8 cellular contexts compared by ENCODE assay signal in the genomic region with DNA sequence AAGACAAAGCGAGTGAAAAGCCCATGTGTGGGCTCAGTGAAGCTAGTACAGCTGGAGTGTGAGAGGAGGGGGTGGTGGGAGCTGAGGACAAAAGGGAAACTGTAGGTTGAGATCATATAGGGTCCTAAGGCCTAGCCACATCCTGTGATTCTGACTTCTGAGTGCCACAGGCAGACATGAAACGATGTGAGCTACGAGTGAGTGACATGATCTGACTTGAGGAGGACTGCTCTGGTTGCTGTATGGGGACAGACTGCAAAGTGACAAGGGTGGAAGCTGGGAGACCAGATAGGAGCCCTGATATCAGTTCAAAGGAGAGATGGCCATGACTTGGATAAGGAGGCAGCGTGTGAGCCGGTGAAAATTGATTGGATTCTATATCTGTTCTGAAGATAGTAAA.
DNase-seq lines count a peak whose midpoint lies in the region; ATAC-seq, FAIRE-seq and TF ChIP-seq lines count a peak whose summit lies in the region.

No MANE protein-coding gene starts in this region.

- peaks cover 10% of the 10 kb centered on the region for H3K79me2 ChIP-seq in endothelial cell of umbilical vein (ENCODE audit: control insufficient read depth, insufficient read depth, low read length)

- dilution Hi-C loops in endothelial cell of umbilical vein (cut with MboI; ENCODE audit: extremely low pct_ligation_motif_present, low sequenced_read_pairs), result no loop called here

- POLR2A ChIA-PET in endothelial cell of umbilical vein (lab: Charles Lee), result no interaction called here

- peak; percentile 79 for ATAC-seq in HG02610 (IDR thresholded peaks at IDR 0.05; ENCODE audit: unreplicated experiment)
- no peak for ATAC-seq in HG03045 (IDR thresholded peaks at IDR 0.05; ENCODE audit: unreplicated experiment)

- H3K27ac ChIP-seq in endothelial cell of umbilical vein (ENCODE audit: insufficient read depth, low read depth, low read length), result no peak overlapping the region

- TF ChIP-seq CTCF in endothelial cell of umbilical vein (IDR thresholded peaks at IDR 0.05; ENCODE audit: extremely low read depth in 1 of 2, insufficient read depth in 1 of 2, low read depth in 1 of 2, low read length in 2 of 2), result no peak

- H3K4me2 ChIP-seq in endothelial cell of umbilical vein (ENCODE audit: insufficient read depth, low read length), result no peak overlapping the region

- no peak overlapping the region for H3K9ac ChIP-seq in endothelial cell of umbilical vein (replicated peaks; ENCODE audit: extremely low read depth, insufficient read depth, low read length)

- H4K20me1 ChIP-seq in endothelial cell of umbilical vein (replicated peaks; ENCODE audit: control insufficient read depth, extremely low read depth, insufficient read depth, low read length), result no peaks in the 10 kb centered on the region

- H3K4me3 Mint-ChIP-seq in T-helper 2 cell treated with Interferon-gamma antibody and Interleukin-4, amounts not matched to agents 5 μg/mL and 100 μg/mL, for 36 hours, result peak overlapping the region; percentile 90

- peaks cover 0 to 2% of the 10 kb centered on the region in 2 experiments for H3K36me3 ChIP-seq in endothelial cell of umbilical vein (ENCODE audit: control insufficient read depth in 2 of 2, extremely low read depth in 1 of 2, insufficient read depth in 2 of 2, low read length in 2 of 2)

- H3K27me3 ChIP-seq in endothelial cell of umbilical vein (ENCODE audit: control insufficient read depth in 2 of 2, insufficient read depth in 2 of 2, low read length in 2 of 2), result no peaks in the 10 kb centered on the region

- DNase-seq in GM12891 (ENCODE audit: insufficient read length, low spot score), result peak; percentile 32
- DNase-seq in T-helper 2 cell treated with Interferon-gamma antibody and Interleukin-4, amounts not matched to agents 5 μg/mL and 100 μg/mL, for 36 hours (ENCODE audit: low spot score), result peak; percentile 72
- DNase-seq in endothelial cell of umbilical vein (ENCODE audit: low read depth, low spot score), result no peak
- no peak for DNase-seq in NCI-H524 treated with DMSO at 0.1 percent for 48 hours (lab: John Stamatoyannopoulos, UW)
- no peak for DNase-seq in NOMO-1 treated with dmso at 0.1 percent for 144 hours (lab: John Stamatoyannopoulos, UW; ENCODE audit: unreplicated experiment)
- DNase-seq in inferior parietal cortex (ENCODE audit: extremely low spot score), result no peak

- peaks cover 32% of the 10 kb centered on the region for H3K4me1 ChIP-seq in endothelial cell of umbilical vein (ENCODE audit: control insufficient read depth, extremely low read depth, insufficient read depth, low read length)

- H2AFZ ChIP-seq in endothelial cell of umbilical vein (ENCODE audit: low read depth, low read length), result no peak overlapping the region

- H3K36me3 Mint-ChIP-seq in T-helper 2 cell treated with Interferon-gamma antibody and Interleukin-4, amounts not matched to agents 5 μg/mL and 100 μg/mL, for 36 hours (ENCODE audit: low read depth), result peaks cover 20% of the 10 kb centered on the region

- no peaks in the 10 kb centered on the region for H3K9me3 ChIP-seq in endothelial cell of umbilical vein (replicated peaks; ENCODE audit: control insufficient read depth, insufficient read depth, low read length)

- FAIRE-seq in GM12891 (lab: Jason Lieb, UNC), result peak; percentile 78
- FAIRE-seq in endothelial cell of umbilical vein (lab: Jason Lieb, UNC), result peak; percentile 56

- no peaks in the 10 kb centered on the region for H3K27me3 Mint-ChIP-seq in T-helper 2 cell treated with Interferon-gamma antibody and Interleukin-4, amounts not matched to agents 5 μg/mL and 100 μg/mL, for 36 hours (ENCODE audit: low read depth)

- TF ChIP-seq POLR2A in GM12891 (IDR thresholded peaks at IDR 0.05; ENCODE audit: low read depth, low read length) (peak; percentile 30; the same call in 1 of the 2 replicates), endothelial cell of umbilical vein (IDR thresholded peaks at IDR 0.05; ENCODE audit: low read depth, low read length) (no peak)

- intact Hi-C loops in endothelial cell of umbilical vein (cut with micrococcal nuclease), result no loop called here

- H3K27ac Mint-ChIP-seq in T-helper 2 cell treated with Interferon-gamma antibody and Interleukin-4, amounts not matched to agents 5 μg/mL and 100 μg/mL, for 36 hours, result peak overlapping the region; percentile 96

- no TSS peak for BruUV-seq in endothelial cell of umbilical vein (replicated peaks; lab: Mats Ljungman, UMichigan)

- CTCF ChIA-PET in endothelial cell of umbilical vein (lab: Charles Lee), result interaction anchor here (1.7 kb wide), 1 partner anchor 10 kb away, joined by 4 read pairs; no protein-coding TSS in a partner anchor

- H3K9me1 ChIP-seq in endothelial cell of umbilical vein (replicated peaks; ENCODE audit: control insufficient read depth, extremely low read depth, insufficient read depth, low read length), result no peaks in the 10 kb centered on the region

- H3K4me1 Mint-ChIP-seq in T-helper 2 cell treated with Interferon-gamma antibody and Interleukin-4, amounts not matched to agents 5 μg/mL and 100 μg/mL, for 36 hours (ENCODE audit: low read depth), result peaks cover 69% of the 10 kb centered on the region

- no peaks in the 10 kb centered on the region for H3K9me3 Mint-ChIP-seq in T-helper 2 cell treated with Interferon-gamma antibody and Interleukin-4, amounts not matched to agents 5 μg/mL and 100 μg/mL, for 36 hours

- no peak overlapping the region for H3K4me3 ChIP-seq in endothelial cell of umbilical vein (replicated peaks in 1 of 3; ENCODE audit: insufficient read depth in 1 of 3, low read depth in 1 of 3, low read length in 3 of 3)

TF ChIP-seq in GM12891, 5 proteins besides CTCF, POLR2A, EP300 and RAD21:
- TF ChIP-seq SPI1 (IDR thresholded peaks at IDR 0.05; ENCODE audit: low read depth, low read length) (no peak), TAF1 (IDR thresholded peaks at IDR 0.05; ENCODE audit: low read depth, low read length) (no peak), POU2F2 (IDR thresholded peaks at IDR 0.05; ENCODE audit: low read depth, low read length) (no peak), POLR2AphosphoS5 (IDR thresholded peaks at IDR 0.05; ENCODE audit: low read depth, low read length) (no peak), PAX5 (IDR thresholded peaks at IDR 0.05; ENCODE audit: insufficient read depth, low read length, severe bottlenecking) (no peak)

TF ChIP-seq in endothelial cell of umbilical vein, 7 proteins besides CTCF, POLR2A, EP300 and RAD21:
- TF ChIP-seq GATA2 (IDR thresholded peaks at IDR 0.05; ENCODE audit: insufficient read depth, insufficient read length, low read depth, low read length) (no peak), JUN (IDR thresholded peaks at IDR 0.05; ENCODE audit: borderline replicate concordance, insufficient read depth, insufficient read length, low read depth) (no peak), MYC (IDR thresholded peaks at IDR 0.05; ENCODE audit: low read depth, low read length) (no peak), FOS (IDR thresholded peaks at IDR 0.05; ENCODE audit: borderline replicate concordance, insufficient read depth, low read length) (no peak), POLR2AphosphoS5 (IDR thresholded peaks at IDR 0.05; ENCODE audit: insufficient read depth, low read depth, low read length) (no peak), EZH2 (IDR thresholded peaks at IDR 0.05; ENCODE audit: borderline replicate concordance, low read depth, low read length, severe bottlenecking) (no peak)
- TF ChIP-seq, protein P1, sequence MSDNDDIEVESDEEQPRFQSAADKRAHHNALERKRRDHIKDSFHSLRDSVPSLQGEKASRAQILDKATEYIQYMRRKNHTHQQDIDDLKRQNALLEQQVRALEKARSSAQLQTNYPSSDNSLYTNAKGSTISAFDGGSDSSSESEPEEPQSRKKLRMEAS (IDR thresholded peaks at IDR 0.05; ENCODE audit: insufficient read depth, insufficient read length), result no peak

Comparison
In these comparisons a context has a peak if more than half of its experiments do, and no peak if none do; other contexts are left out.
1. DNase-seq: peak in GM12891 (single experiment) and T-helper 2 cell treated with Interferon-gamma antibody and Interleukin-4, amounts not matched to agents 5 μg/mL and 100 μg/mL, for 36 hours (single experiment); none in endothelial cell of umbilical vein (single experiment), NCI-H524 treated with DMSO at 0.1 percent for 48 hours (single experiment), NOMO-1 treated with dmso at 0.1 percent for 144 hours (single experiment) and inferior parietal cortex (single experiment).